1 cellular context compared by ENCODE assay signal in genomic region chr9:129887210-129888084, GRCh38.
TF ChIP-seq lines count a peak whose summit lies in the region.

No MANE protein-coding gene starts in this region.

TF ChIP-seq in HepG2, 621 proteins besides CTCF, POLR2A, EP300 and RAD21 (continued from another document):
- TF ChIP-seq STAT5B (CRISPR knock-in tag; IDR thresholded peaks at IDR 0.05) (no peak), ATF7 (IDR thresholded peaks at IDR 0.05) (no peak), ATF7 (CRISPR knock-in tag; IDR thresholded peaks at IDR 0.05) (no peak)
